Comparison of ENCODE assay signal across 8 cellular contexts in the genomic region with DNA sequence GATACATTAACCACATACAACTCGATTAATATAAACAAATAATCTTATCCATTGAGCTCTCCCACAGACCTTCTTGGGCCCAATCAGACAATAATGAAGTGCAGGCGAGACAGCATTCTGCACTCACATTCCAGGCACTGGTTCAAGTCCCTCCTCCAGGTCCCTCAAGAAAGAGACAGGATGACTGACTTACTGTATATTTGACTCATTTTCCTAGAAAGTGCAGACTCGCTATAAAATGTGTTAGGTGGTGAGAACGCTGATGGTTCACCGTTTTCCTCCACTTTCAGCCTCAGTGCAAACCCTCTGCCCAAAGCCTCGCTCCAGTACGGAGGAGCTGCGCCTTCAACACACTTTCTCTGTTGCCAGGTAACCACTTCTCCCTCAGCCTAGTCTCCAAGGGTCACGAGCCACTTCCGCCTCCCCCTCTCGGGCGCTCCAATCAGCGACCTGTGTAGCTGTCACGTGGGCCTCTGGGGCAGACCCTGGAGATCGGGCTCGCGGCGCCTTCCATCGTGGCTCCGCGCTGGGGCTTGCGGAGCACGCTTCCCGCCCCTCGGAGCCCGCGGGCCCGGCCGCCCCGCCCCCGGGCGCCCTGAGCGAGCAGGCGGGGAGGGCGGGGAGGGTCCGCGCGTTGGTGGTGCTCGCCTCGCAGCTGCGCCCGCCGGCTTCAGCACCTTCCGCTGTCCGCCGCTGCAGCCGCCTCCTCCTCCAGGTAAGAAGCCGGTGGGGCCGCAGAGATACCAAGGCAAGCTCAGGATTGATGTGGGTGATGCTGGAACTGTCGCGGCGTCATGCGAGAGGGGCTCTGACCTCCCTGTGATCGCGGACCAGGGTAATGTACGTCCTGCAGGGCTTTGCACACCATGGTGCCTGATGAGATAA. TPM values are rescaled to one million over a fixed set of nuclear protein-coding genes. Genes with fewer than 3 reads are reported as not detected.
DNase-seq lines count a peak whose midpoint lies in the region; ATAC-seq and TF ChIP-seq lines count a peak whose summit lies in the region.

TSS of gene WDR17 (plus strand) at position 477 of the 885 bp plus-strand sequence. CDS start 45,740 bp downstream, outside the sequence.

- POLR2A ChIA-PET in activated B cell treated with CpG ODN at 0.5 μM for 24 hours (lab: Charles Lee): interaction anchor here (0.9 kb wide), 1 partner anchor 13 kb away, joined by 3 read pairs; no protein-coding TSS in a partner anchor

- H3K36me3 Mint-ChIP-seq in activated B cell treated with CpG ODN at 0.5 μM for 24 hours (ENCODE audit: low read depth): peaks cover 2% of the 10 kb centered on the region

- no peaks in the 10 kb centered on the region for H3K9me3 ChIP-seq in spleen

- DNase-seq in NK-92 (lab: John Stamatoyannopoulos, UW; ENCODE audit: unreplicated experiment) (peak; percentile 7), NCI-H2227 treated with DMSO at 0.1 percent for 48 hours (lab: John Stamatoyannopoulos, UW) (peak; percentile 94), activated B cell treated with CpG ODN at 0.5 μM for 24 hours (peak; percentile 79), caudate nucleus (lab: John Stamatoyannopoulos, UW) (peak; percentile 47 to 98 (median 93)), inferior parietal cortex (ENCODE audit: extremely low spot score) (peak; percentile 96), spleen (peak; percentile 95)
- DNase-seq in NK-92 treated with Interleukin-12 subunit alpha and Interleukin-12 subunit beta, amount 100 ng/mL, for 24 hours (lab: John Stamatoyannopoulos, UW): no peak

- H3K27me3 Mint-ChIP-seq in activated B cell treated with CpG ODN at 0.5 μM for 24 hours: peaks cover 3% of the 10 kb centered on the region

- peaks cover 4 to 15% (median 11%) of the 10 kb centered on the region in 6 donors for H3K4me1 ChIP-seq in spleen

- H3K27ac ChIP-seq in caudate nucleus (ENCODE audit: low read depth, low read length) (peak within 1 kb of the TSS; percentile 90), spleen (peak within 1 kb of the TSS in 1 of 8 donors; percentile 31)

- CTCF ChIA-PET in activated B cell treated with CpG ODN at 0.5 μM for 24 hours (lab: Charles Lee): interaction anchor here (1.5 kb wide), 1 partner anchor 58 kb away, joined by 3 read pairs; no protein-coding TSS in a partner anchor

- H3K27me3 ChIP-seq in spleen (replicated peaks in 1 of 7): peaks cover 0 to 15% (median 0%) of the 10 kb centered on the region in 7 donors

- 2 to 4% (median 2%) methylated on average over 25 to 56 of the region's 56 CpGs for WGBS in spleen, 5 donors

- TF ChIP-seq CTCF in activated B cell treated with CpG ODN at 0.5 μM for 24 hours (IDR thresholded peaks at IDR 0.05) (no peak), spleen (IDR thresholded peaks at IDR 0.05 in 8 of 11, conservative IDR thresholded peaks at IDR 0.05 in 3 of 11) (no peak)

- H3K4me3 ChIP-seq in spleen: peak within 1 kb of the TSS; percentile 58 to 83 (median 68)

- no peaks in the 10 kb centered on the region for H3K9me3 Mint-ChIP-seq in activated B cell treated with CpG ODN at 0.5 μM for 24 hours

- H3K36me3 ChIP-seq in spleen: no peaks in the 10 kb centered on the region

- peak within 1 kb of the TSS; percentile 73 for H3K27ac Mint-ChIP-seq in activated B cell treated with CpG ODN at 0.5 μM for 24 hours

- peak within 1 kb of the TSS; percentile 90 for H3K4me3 Mint-ChIP-seq in activated B cell treated with CpG ODN at 0.5 μM for 24 hours

- ATAC-seq in HG03103 (IDR thresholded peaks at IDR 0.05; ENCODE audit: low read depth, unreplicated experiment) (peak; percentile 100), activated B cell treated with CpG ODN at 0.5 μM for 24 hours (ENCODE audit: low read depth) (peak; percentile 97)

- intact Hi-C loops in activated B cell treated with CpG ODN at 0.5 μM for 24 hours (cut with micrococcal nuclease) (loop anchor here (1.0 kb wide), 6 partner anchors 13 to 1377 kb away; partner anchors contain the start of genes AGA, SPATA4 and SPCS3), spleen (cut with DNase I; ENCODE audit: low total_unique reads) (no loop called here)

- TF ChIP-seq POLR2A in spleen (IDR thresholded peaks at IDR 0.05): no peak

- peaks cover 11% of the 10 kb centered on the region for H3K4me1 Mint-ChIP-seq in activated B cell treated with CpG ODN at 0.5 μM for 24 hours

RNA-seq across cellular contexts. Expression of gene WDR17, which starts in this region (rescaled TPM):
- total RNA-seq in activated B cell treated with CpG ODN at 0.5 μM for 24 hours (5.7 and 6.2 TPM in 2 replicates), spleen (1 to 10 TPM; 1.4 to 4.7 (median 3.7) TPM)
- polyA plus RNA-seq in spleen: 1 to 10 TPM in 2 of 3 donors, under 1 TPM in 1; 0.55 to 1.3 (median 1.3) TPM
